In genomic region chr9:75432386-75432785, GRCh38 we compare ENCODE assay signal across 26 cellular contexts.
DNase-seq lines count a peak whose midpoint lies in the region; ATAC-seq and TF ChIP-seq lines count a peak whose summit lies in the region.
"Had no signal": no experiment of that assay in that cellular context is flagged by ENCODE, and none has a peak within 500 bp of the region (broad histone marks: within the 10 kb centered on the region; RNA-seq: fewer than 3 reads in every experiment).

No MANE protein-coding gene starts in this region.

- H3K27me3 ChIP-seq in stomach (peaks cover 0 to 5% (median 0%) of the 10 kb centered on the region in 3 donors), vagina (no peaks in the 10 kb centered on the region), colonic mucosa (no peaks in the 10 kb centered on the region)

- intact Hi-C loops in Right ventricle myocardium superior (cut with DNase I) (no loop called here), Right ventricle myocardium inferior (cut with DNase I) (loop anchor here (5.0 kb wide), 1 partner anchor 45 kb away; no protein-coding TSS in a partner anchor), stomach (cut with DNase I; ENCODE audit: low total_unique reads) (no loop called here), vagina (cut with DNase I) (no loop called here), lower leg skin (cut with DNase I; ENCODE audit: low total_unique reads) (no loop called here), colonic mucosa (cut with DNase I) (no loop called here)

- peak; percentile 34 for ATAC-seq in Right ventricle myocardium superior (ENCODE audit: poor library complexity)
- no peak for ATAC-seq in Right ventricle myocardium inferior
- ATAC-seq: activated T-cell treated with anti-CD3 and anti-CD28 coated beads, Interleukin-2, amount 50 U/mL, for 72 hours; HCT116; naive thymus-derived CD4-positive, alpha-beta T cell; T-helper 17 cell had no signal

- no peaks in the 10 kb centered on the region for H3K4me1 ChIP-seq in stomach
- H3K4me1 ChIP-seq in vagina, result peaks cover 19% of the 10 kb centered on the region
- H3K4me1 ChIP-seq in colonic mucosa, result no peaks in the 10 kb centered on the region
- H3K4me1 ChIP-seq: Caco-2 had no signal

- TF ChIP-seq POLR2A in stomach (IDR thresholded peaks at IDR 0.05) (no peak), vagina (IDR thresholded peaks at IDR 0.05) (no peak), lower leg skin (IDR thresholded peaks at IDR 0.05) (no peak)

- no peak overlapping the region for H3K9ac ChIP-seq in colonic mucosa (ENCODE audit: low read depth in 2 of 2, low read length in 2 of 2)

- no peak for TF ChIP-seq EP300 in stomach (IDR thresholded peaks at IDR 0.05)

- no peaks in the 10 kb centered on the region for H3K9me3 ChIP-seq in stomach
- H3K9me3 ChIP-seq in vagina, result no peaks in the 10 kb centered on the region
- no peaks in the 10 kb centered on the region for H3K9me3 ChIP-seq in colonic mucosa
- H3K9me3 ChIP-seq: Caco-2 had no signal

- no peak overlapping the region for H3K4me3 ChIP-seq in stomach
- no peak overlapping the region for H3K4me3 ChIP-seq in vagina
- H3K4me3 ChIP-seq in lower leg skin (ENCODE audit: low read depth, poor library complexity, severe bottlenecking), result no peak overlapping the region
- H3K4me3 ChIP-seq in colonic mucosa, result no peak overlapping the region
- H3K4me3 ChIP-seq: dorsolateral prefrontal cortex, lung, skin epidermis had no signal

- H3K27ac ChIP-seq in stomach (peak overlapping the region in 3 of 5 donors; percentile 6 to 30 (median 14)), vagina (peak overlapping the region; percentile 25), colonic mucosa (no peak overlapping the region)
- H3K27ac ChIP-seq: 22Rv1 had no signal

- no peaks in the 10 kb centered on the region for H3K36me3 ChIP-seq in stomach
- no peaks in the 10 kb centered on the region for H3K36me3 ChIP-seq in vagina
- no peaks in the 10 kb centered on the region for H3K36me3 ChIP-seq in colonic mucosa

- DNase-seq in Right ventricle myocardium superior, result peak; percentile 48
- no peak for DNase-seq in Right ventricle myocardium inferior (ENCODE audit: missing footprints)
- peak; percentile 9 for DNase-seq in left kidney (ENCODE audit: low read depth, low spot score)
- no peak for DNase-seq in stomach
- DNase-seq in vagina (ENCODE audit: extremely low spot score in 2 of 2), result no peak
- no peak for DNase-seq in lower leg skin (ENCODE audit: low spot score in 2 of 2)
- DNase-seq in COLO668 (lab: John Stamatoyannopoulos, UW; ENCODE audit: unreplicated experiment), result no peak
- no peak for DNase-seq in colonic mucosa
- DNase-seq: activated T-cell treated with anti-CD3 and anti-CD28 coated beads, Interleukin-2, amount 50 U/mL, for 72 hours; C1 segment of cervical spinal cord; Caco-2; DMS53; dorsolateral prefrontal cortex; naive thymus-derived CD4-positive, alpha-beta T cell; NCI-H1417 treated with DMSO at 0.1 percent for 48 hours; NCI-H2081 treated with DMSO at 0.1 percent for 48 hours; NCI-H226; NCI-H526 treated with DMSO at 0.1 percent for 48 hours; SHP77; stimulated activated naive CD4-positive, alpha-beta T cell; T-helper 17 cell; trophoblast cell had no signal

- WGBS in stomach, 5 donors, result 27 to 63% (median 51%) methylated on average over 1 of the region's 1 CpG
- WGBS in lower leg skin, 2 donors, result 36 to 73% methylated on average over 1 of the region's 1 CpG

- TF ChIP-seq CTCF in stomach (IDR thresholded peaks at IDR 0.05) (no peak), vagina (IDR thresholded peaks at IDR 0.05) (no peak), lower leg skin (IDR thresholded peaks at IDR 0.05) (no peak), colonic mucosa (IDR thresholded peaks at IDR 0.05) (no peak)

Comparison
In these comparisons a context has a peak if more than half of its experiments do, and no peak if none do; other contexts are left out.
1. DNase-seq: peak in Right ventricle myocardium superior (single experiment) and left kidney (single experiment); none in Right ventricle myocardium inferior (single experiment), stomach (single experiment), vagina (0 of 2), lower leg skin (0 of 2), COLO668 (single experiment) and colonic mucosa (single experiment).